ENCODE assay signal across 25 cellular contexts in genomic region chr6:122048570-122048969, GRCh38.
A peak's percentile ranks its signal among the peaks of the same experiment; 100 is the strongest.
DNase-seq lines count a peak whose midpoint lies in the region; ATAC-seq and TF ChIP-seq lines count a peak whose summit lies in the region.
"Had no signal": no experiment of that assay in that cellular context is flagged by ENCODE, and none has a peak within 500 bp of the region (broad histone marks: within the 10 kb centered on the region; RNA-seq: fewer than 3 reads in every experiment).

No MANE protein-coding gene starts in this region.

- peak overlapping the region; percentile 39 for H3K4me2 ChIP-seq in HCT116 (ENCODE audit: low read length)
- peak overlapping the region; percentile 57 for H3K4me2 ChIP-seq in hepatocyte

- H3K27ac ChIP-seq in HCT116 (ENCODE audit: low read depth, low read length) = no peak overlapping the region
- H3K27ac ChIP-seq in hepatocyte = peak overlapping the region; percentile 62
- no peak overlapping the region for H3K27ac ChIP-seq in psoas muscle
- H3K27ac ChIP-seq in right atrium auricular region = no peak overlapping the region
- H3K27ac ChIP-seq: prostate gland, tibial artery, WERI-Rb-1 had no signal

- H3K27me3 Mint-ChIP-seq in T-helper 17 cell = peaks cover 3% of the 10 kb centered on the region
- H3K27me3 Mint-ChIP-seq: activated T-helper 17 cell treated with anti-CD3 and anti-CD28 coated beads, Interleukin-2, amount 50 U/mL, for 72 hours; CD4-positive, alpha-beta memory T cell; effector memory CD8-positive, alpha-beta T cell had no signal

- H3K79me2 ChIP-seq in HCT116 (ENCODE audit: insufficient read depth, low read length) (no peaks in the 10 kb centered on the region), hepatocyte (no peaks in the 10 kb centered on the region)

- TF ChIP-seq CTCF in HCT116 (IDR thresholded peaks at IDR 0.05 in 2 of 3, conservative IDR thresholded peaks at IDR 0.05 in 1 of 3; ENCODE audit: borderline replicate concordance in 1 of 3, insufficient read depth in 1 of 3, low read depth in 2 of 3, low read length in 2 of 3) (no peak), hepatocyte (IDR thresholded peaks at IDR 0.05; ENCODE audit: poor library complexity) (no peak), psoas muscle (IDR thresholded peaks at IDR 0.05) (no peak), right atrium auricular region (IDR thresholded peaks at IDR 0.05) (no peak)

- no peaks in the 10 kb centered on the region for H3K36me3 ChIP-seq in HCT116 (ENCODE audit: control insufficient read depth in 1 of 2, insufficient read depth in 2 of 2, low read length in 2 of 2)
- no peaks in the 10 kb centered on the region for H3K36me3 ChIP-seq in adipocyte (ENCODE audit: control insufficient read depth, insufficient read depth, low read length, severe bottlenecking)
- H3K36me3 ChIP-seq in hepatocyte (replicated peaks; ENCODE audit: insufficient read depth, low read depth) = no peaks in the 10 kb centered on the region
- H3K36me3 ChIP-seq in psoas muscle (ENCODE audit: insufficient read depth in 1 of 2, low read depth in 1 of 2) = no peaks in the 10 kb centered on the region
- no peaks in the 10 kb centered on the region for H3K36me3 ChIP-seq in right atrium auricular region
- H3K36me3 ChIP-seq: prostate gland, tibial artery, WERI-Rb-1 had no signal

- no peaks in the 10 kb centered on the region for H3K9me3 ChIP-seq in HCT116 (ENCODE audit: control insufficient read depth in 1 of 2, insufficient read depth in 1 of 2, low read depth in 1 of 2, low read length in 2 of 2)
- no peaks in the 10 kb centered on the region for H3K9me3 ChIP-seq in adipocyte (ENCODE audit: control insufficient read depth, low read length)
- no peaks in the 10 kb centered on the region for H3K9me3 ChIP-seq in hepatocyte (ENCODE audit: low read depth)
- H3K9me3 ChIP-seq in psoas muscle = no peaks in the 10 kb centered on the region
- H3K9me3 ChIP-seq in T-helper 17 cell (ENCODE audit: control insufficient read depth, low read length, poor library complexity, severe bottlenecking) = no peaks in the 10 kb centered on the region
- H3K9me3 ChIP-seq in right atrium auricular region = no peaks in the 10 kb centered on the region
- H3K9me3 ChIP-seq: prostate gland, tibial artery had no signal

- no peak overlapping the region for H3K4me3 Mint-ChIP-seq in T-helper 17 cell
- H3K4me3 Mint-ChIP-seq: activated naive CD8-positive, alpha-beta T cell treated with anti-CD3 and anti-CD28 coated beads for 36 hours; activated T-helper 17 cell treated with anti-CD3 and anti-CD28 coated beads, Interleukin-2, amount 50 U/mL, for 72 hours; CD4-positive, alpha-beta memory T cell; effector memory CD8-positive, alpha-beta T cell had no signal

- H3K4me1 Mint-ChIP-seq in T-helper 17 cell = no peaks in the 10 kb centered on the region
- H3K4me1 Mint-ChIP-seq: activated T-helper 17 cell treated with anti-CD3 and anti-CD28 coated beads, Interleukin-2, amount 50 U/mL, for 72 hours; CD4-positive, alpha-beta memory T cell had no signal

- WGBS in hepatocyte (ENCODE audit: low lambda C conversion rate, missing lambda C conversion rate) = 50% methylated on average over 3 of the region's 3 CpGs
- WGBS in psoas muscle, 3 donors = 74 to 80% (median 77%) methylated on average over 3 of the region's 3 CpGs

- intact Hi-C loops in HCT116 (cut with micrococcal nuclease) = no loop called here
- intact Hi-C loops in psoas muscle (cut with DNase I) = loop anchor here (10.0 kb wide), 2 partner anchors 136 to 426 kb away; partner anchors contain the start of gene SERINC1 (in 1 of the 2)

- H3K4me3 ChIP-seq in HCT116 (replicated peaks in 1 of 2; ENCODE audit: low read depth in 1 of 2, low read length in 2 of 2) = peak overlapping the region in 1 of 2 experiments; percentile 16; a peak in 1 of 4 replicates
- H3K4me3 ChIP-seq in adipocyte (ENCODE audit: low read length) = peak overlapping the region; percentile 80
- no peak overlapping the region for H3K4me3 ChIP-seq in hepatocyte
- H3K4me3 ChIP-seq in psoas muscle = peak overlapping the region; percentile 33
- H3K4me3 ChIP-seq in right atrium auricular region = no peak overlapping the region
- H3K4me3 ChIP-seq: prostate gland, tibial artery had no signal

- H2AFZ ChIP-seq in HCT116 (ENCODE audit: low read depth, low read length, poor library complexity, severe bottlenecking) (peak overlapping the region; percentile 94), hepatocyte (peak overlapping the region; percentile 2)

- RAD21 ChIA-PET in HCT116 (lab: Charles Lee; ENCODE audit: low non-redundant PET in 1 of 2, low total read pairs in 2 of 2, uncharacterized antibody in 2 of 2, unreplicated experiment in 2 of 2) = no interaction called here

- H4K20me1 ChIP-seq in HCT116 (ENCODE audit: insufficient read depth) (no peaks in the 10 kb centered on the region), hepatocyte (ENCODE audit: insufficient read depth, poor library complexity, severe bottlenecking) (no peaks in the 10 kb centered on the region)

- H3K9me2 ChIP-seq in HCT116 (ENCODE audit: insufficient read depth) (no peaks in the 10 kb centered on the region), hepatocyte (replicated peaks; ENCODE audit: insufficient read depth) (no peaks in the 10 kb centered on the region)

- CTCF ChIA-PET in HCT116 (lab: Charles Lee) = no interaction called here

- no peak for TF ChIP-seq POLR2A in HCT116 (IDR thresholded peaks at IDR 0.05; ENCODE audit: borderline replicate concordance, extremely low read depth, insufficient read depth, insufficient read length)

- no peak overlapping the region for H3K27ac Mint-ChIP-seq in T-helper 17 cell
- H3K27ac Mint-ChIP-seq: activated naive CD8-positive, alpha-beta T cell treated with anti-CD3 and anti-CD28 coated beads for 36 hours; activated T-helper 17 cell treated with anti-CD3 and anti-CD28 coated beads, Interleukin-2, amount 50 U/mL, for 72 hours; CD4-positive, alpha-beta memory T cell; effector memory CD8-positive, alpha-beta T cell had no signal

- ATAC-seq in HCT116 (no peak), psoas muscle (peak in 1 of 4 donors; percentile 57), T-helper 17 cell (no peak)
- ATAC-seq: activated T-helper 17 cell treated with anti-CD3 and anti-CD28 coated beads, Interleukin-2, amount 50 U/mL, for 72 hours; effector memory CD8-positive, alpha-beta T cell; esophagus mucosa had no signal

- no peak overlapping the region for H3K9ac ChIP-seq in HCT116 (ENCODE audit: low read length)
- peak overlapping the region; percentile 64 for H3K9ac ChIP-seq in adipocyte (ENCODE audit: low read length)

- DNase-seq in HCT116 (ENCODE audit: low read depth, low spot score) = no peak
- peak; percentile 50 for DNase-seq in adipocyte (ENCODE audit: low read depth)
- DNase-seq in hepatocyte (ENCODE audit: low spot score) = no peak
- DNase-seq in psoas muscle = no peak
- no peak for DNase-seq in NOMO-1 treated with DMSO at 0.1 percent for 48 hours (lab: John Stamatoyannopoulos, UW; ENCODE audit: unreplicated experiment)
- DNase-seq in T-helper 17 cell = no peak
- no peak for DNase-seq in NCI-H2227 treated with DMSO at 0.1 percent for 48 hours (lab: John Stamatoyannopoulos, UW)
- no peak for DNase-seq in right atrium auricular region (ENCODE audit: low spot score)
- DNase-seq: activated CD4-positive, alpha-beta T cell treated with anti-CD3 and anti-CD28 coated beads, Interleukin-2, amount 50 U/mL, for 1 hour; activated naive CD8-positive, alpha-beta T cell treated with anti-CD3 and anti-CD28 coated beads for 36 hours; CD4-positive, alpha-beta memory T cell; effector memory CD8-positive, alpha-beta T cell; GF-D8; glutamatergic neuron; KBM-7; left cardiac atrium; NCI-H187 treated with DMSO at 0.1 percent for 48 hours; NCI-H446 treated with DMSO at 0.1 percent for 48 hours; small intestine; stimulated activated naive CD4-positive, alpha-beta T cell treated with Interleukin-2 at 50 U/mL for 16 hours; tibial artery; WERI-Rb-1 had no signal

- no peaks in the 10 kb centered on the region for H3K27me3 ChIP-seq in HCT116 (ENCODE audit: insufficient read depth, low read length)
- H3K27me3 ChIP-seq in adipocyte (replicated peaks; ENCODE audit: control insufficient read depth, insufficient read depth, low read length) = no peaks in the 10 kb centered on the region
- H3K27me3 ChIP-seq in hepatocyte = no peaks in the 10 kb centered on the region
- peaks cover 0 to 3% (median 0%) of the 10 kb centered on the region in 3 donors for H3K27me3 ChIP-seq in psoas muscle (ENCODE audit: insufficient read depth in 3 of 3, low read length in 2 of 3)
- H3K27me3 ChIP-seq in right atrium auricular region = no peaks in the 10 kb centered on the region
- H3K27me3 ChIP-seq: tibial artery had no signal

- POLR2A ChIA-PET in HCT116 (lab: Charles Lee) = no interaction called here

- TF ChIP-seq RAD21 in HCT116 (IDR thresholded peaks at IDR 0.05; ENCODE audit: low read depth) = no peak

- no peaks in the 10 kb centered on the region for H3K4me1 ChIP-seq in HCT116 (ENCODE audit: control insufficient read depth in 1 of 2, insufficient read depth in 2 of 2, low read length in 2 of 2)
- H3K4me1 ChIP-seq in adipocyte (ENCODE audit: control insufficient read depth, insufficient read depth, low read length) = peaks cover 9% of the 10 kb centered on the region
- H3K4me1 ChIP-seq in hepatocyte (ENCODE audit: insufficient read depth) = peaks cover 8% of the 10 kb centered on the region
- peaks cover 14% of the 10 kb centered on the region for H3K4me1 ChIP-seq in psoas muscle
- no peaks in the 10 kb centered on the region for H3K4me1 ChIP-seq in right atrium auricular region
- H3K4me1 ChIP-seq: prostate gland, tibial artery had no signal

- H3K36me3 Mint-ChIP-seq in T-helper 17 cell (ENCODE audit: low read depth) = no peaks in the 10 kb centered on the region
- H3K36me3 Mint-ChIP-seq: activated naive CD8-positive, alpha-beta T cell treated with anti-CD3 and anti-CD28 coated beads for 36 hours; CD4-positive, alpha-beta memory T cell had no signal

- no TSS peak for BruUV-seq in HCT116 (replicated peaks; lab: Mats Ljungman, UMichigan)

TF ChIP-seq in HCT116, 20 proteins besides CTCF, POLR2A, EP300 and RAD21 (continues in another document):
- TF ChIP-seq ZFX (IDR thresholded peaks at IDR 0.05) (no peak), CBX3 (IDR thresholded peaks at IDR 0.05; ENCODE audit: low read depth) (no peak), ATF3 (IDR thresholded peaks at IDR 0.05) (no peak), SP1 (IDR thresholded peaks at IDR 0.05; ENCODE audit: low read depth) (no peak)

Comparison
In these comparisons a context has a peak if more than half of its experiments do, and no peak if none do; other contexts are left out.
1. H3K4me3 ChIP-seq: peak in adipocyte (single experiment) and psoas muscle (single experiment); none in hepatocyte (single experiment) and right atrium auricular region (0 of 2).